9 cellular contexts compared by ENCODE assay signal in genomic region chr9:113582698-113583200, GRCh38.
A peak's percentile ranks its signal among the peaks of the same experiment; 100 is the strongest.
DNase-seq lines count a peak whose midpoint lies in the region; ATAC-seq and TF ChIP-seq lines count a peak whose summit lies in the region.
"Had no signal": no experiment of that assay in that cellular context is flagged by ENCODE, and none has a peak within 500 bp of the region (broad histone marks: within the 10 kb centered on the region; RNA-seq: fewer than 3 reads in every experiment).

No MANE protein-coding gene starts in this region.

- H3K4me2 ChIP-seq in KMS-11 = peak overlapping the region; percentile 90
- no peak overlapping the region for H3K4me2 ChIP-seq in mammary epithelial cell (ENCODE audit: insufficient read depth, low read depth, low read length)
- H3K4me2 ChIP-seq in mesendoderm (ENCODE audit: low read length) = no peak overlapping the region

- no peak overlapping the region for H4K8ac ChIP-seq in mesendoderm (ENCODE audit: low read depth, low read length)

- H3K27ac ChIP-seq in CD8-positive, alpha-beta T cell (ENCODE audit: low read depth, low read length) = peak overlapping the region; percentile 46
- H3K27ac ChIP-seq in KMS-11 = no peak overlapping the region
- peak overlapping the region; percentile 2 for H3K27ac ChIP-seq in mammary epithelial cell (ENCODE audit: insufficient read depth, low read depth, low read length)
- peak overlapping the region; percentile 94 for H3K27ac ChIP-seq in neutrophil
- H3K27ac ChIP-seq in mesendoderm (ENCODE audit: low read depth, low read length) = no peak overlapping the region

- H3K79me1 ChIP-seq in mesendoderm (ENCODE audit: low read length) = no peaks in the 10 kb centered on the region

- no peak for ATAC-seq in CD8-positive, alpha-beta T cell
- ATAC-seq in HG03175 (IDR thresholded peaks at IDR 0.05; ENCODE audit: unreplicated experiment) = no peak

- H2BK5ac ChIP-seq in mesendoderm (ENCODE audit: low read length) = no peak overlapping the region

- TF ChIP-seq CTCF in CD8-positive, alpha-beta T cell (IDR thresholded peaks at IDR 0.05) = no peak
- TF ChIP-seq CTCF in KMS-11 (conservative IDR thresholded peaks at IDR 0.05; ENCODE audit: low read depth, low read length) (no peak), mammary epithelial cell (conservative IDR thresholded peaks at IDR 0.05 in 1 of 2, IDR thresholded peaks at IDR 0.05 in 1 of 2; ENCODE audit: extremely low read depth in 1 of 2, insufficient read depth in 1 of 2, low read depth in 1 of 2, low read length in 2 of 2) (no peak), neutrophil (IDR thresholded peaks at IDR 0.05) (no peak)

- H3K4me3 Mint-ChIP-seq in CD8-positive, alpha-beta T cell = peak overlapping the region; percentile 43

- no peak overlapping the region for H3K4ac ChIP-seq in mesendoderm (ENCODE audit: low read depth, low read length)

- no peak for DNase-seq in CD8-positive, alpha-beta T cell
- DNase-seq in mammary epithelial cell (no peak), HAP-1 (ENCODE audit: low spot score in 2 of 2) (no peak), HUDEP-2 (lab: John Stamatoyannopoulos, UW; ENCODE audit: unreplicated experiment in 76 of 76) (no peak), mesendoderm (no peak)

- dilution Hi-C loops in mammary epithelial cell (cut with HindIII; ENCODE audit: low sequenced_read_pairs) = no loop called here

- H3K9me3 Mint-ChIP-seq in CD8-positive, alpha-beta T cell = no peaks in the 10 kb centered on the region

- H3K27me3 Mint-ChIP-seq in CD8-positive, alpha-beta T cell (ENCODE audit: low read depth) = no peaks in the 10 kb centered on the region

- in situ Hi-C loops in mammary epithelial cell (cut with MboI; ENCODE audit: low sequenced_read_pairs in 2 of 2) = no loop called here
- in situ Hi-C loops in HAP-1 (cut with MboI; ENCODE audit: low sequenced_read_pairs) = loop anchor here (10.0 kb wide), 1 partner anchor 308 kb away; the partner anchor contains the start of genes CDC26 and PRPF4

- no peak overlapping the region for H2BK15ac ChIP-seq in mesendoderm (replicated peaks; ENCODE audit: low read depth)

- H3K36me3 Mint-ChIP-seq in CD8-positive, alpha-beta T cell = peaks cover 40% of the 10 kb centered on the region

- CTCF ChIA-PET in CD8-positive, alpha-beta T cell (lab: Charles Lee) = interaction anchor here (0.9 to 15.1 kb wide), 15 partner anchors 9 to 308 kb away, joined by 3 to 267 read pairs (median 6); partner anchors contain the start of genes ALAD, CDC26 and PRPF4
- CTCF ChIA-PET in mammary epithelial cell (lab: Charles Lee; ENCODE audit: low non-redundant PET) = interaction anchor here (0.6 kb wide), 1 partner anchor 120 kb away, joined by 3 read pairs; no protein-coding TSS in a partner anchor

- no peak overlapping the region for H4K5ac ChIP-seq in mesendoderm (ENCODE audit: low read length)

- no peaks in the 10 kb centered on the region for H4K20me1 ChIP-seq in KMS-11 (ENCODE audit: insufficient read depth)
- H4K20me1 ChIP-seq in mammary epithelial cell (ENCODE audit: insufficient read depth, low read length) = no peaks in the 10 kb centered on the region

- H3K79me2 ChIP-seq in KMS-11 (ENCODE audit: insufficient read depth, low read depth) = no peaks in the 10 kb centered on the region
- H3K79me2 ChIP-seq in mammary epithelial cell (ENCODE audit: insufficient read depth, low read length) = peaks cover 66% of the 10 kb centered on the region
- H3K79me2 ChIP-seq in mesendoderm (ENCODE audit: control insufficient read depth, insufficient read depth, low read length) = no peaks in the 10 kb centered on the region

- H2BK120ac ChIP-seq in mesendoderm (ENCODE audit: low read depth, low read length) = no peak overlapping the region

- no peak overlapping the region for H3K23ac ChIP-seq in mesendoderm (ENCODE audit: low read length)

- intact Hi-C loops in CD8-positive, alpha-beta T cell (cut with DNase I, micrococcal nuclease) = loop anchor here (1.0 to 5.0 kb wide), 8 partner anchors 8 to 430 kb away; partner anchors contain the start of genes ALAD (in 2 of the 2), CDC26 (in 2 of the 2), PRPF4 (in 2 of the 2) and SLC31A2 (in 1 of the 2)
- intact Hi-C loops in mammary epithelial cell (cut with micrococcal nuclease) = loop anchor here (10.0 kb wide), 1 partner anchor 1212 kb away; no protein-coding TSS in a partner anchor

- no peaks in the 10 kb centered on the region for H3K27me3 ChIP-seq in CD8-positive, alpha-beta T cell (ENCODE audit: insufficient read depth, low read length)
- H3K27me3 ChIP-seq in KMS-11 (ENCODE audit: insufficient read depth, low read depth) (no peaks in the 10 kb centered on the region), mammary epithelial cell (ENCODE audit: insufficient read depth, low read length) (no peaks in the 10 kb centered on the region), neutrophil (no peaks in the 10 kb centered on the region), HAP-1 (ENCODE audit: low read depth) (no peaks in the 10 kb centered on the region), mesendoderm (ENCODE audit: insufficient read depth, low read length, poor library complexity) (no peaks in the 10 kb centered on the region)

- no TSS peak for BruUV-seq in mammary epithelial cell (replicated peaks; lab: Mats Ljungman, UMichigan)

- peak overlapping the region; percentile 94 for H3K27ac Mint-ChIP-seq in CD8-positive, alpha-beta T cell

- no peak overlapping the region for H3K56ac ChIP-seq in mesendoderm (ENCODE audit: low read length)

- H3K4me1 Mint-ChIP-seq in CD8-positive, alpha-beta T cell (ENCODE audit: low read depth) = peaks cover 79% of the 10 kb centered on the region

- no peaks in the 10 kb centered on the region for H3K9me3 ChIP-seq in CD8-positive, alpha-beta T cell (ENCODE audit: low read length)
- H3K9me3 ChIP-seq in mammary epithelial cell (replicated peaks; ENCODE audit: insufficient read depth, low read length) = no peaks in the 10 kb centered on the region
- no peaks in the 10 kb centered on the region for H3K9me3 ChIP-seq in neutrophil
- H3K9me3 ChIP-seq in HAP-1 = no peaks in the 10 kb centered on the region

- POLR2A ChIA-PET in CD8-positive, alpha-beta T cell (lab: Charles Lee) = interaction anchor here (1.7 to 2.3 kb wide), 3 partner anchors 57 to 181 kb away, joined by 7 to 9 read pairs (median 8); partner anchors contain the start of gene ALAD

- H3K9ac ChIP-seq in KMS-11 (no peak overlapping the region), mammary epithelial cell (ENCODE audit: insufficient read depth, low read length) (no peak overlapping the region), mesendoderm (ENCODE audit: low read length) (no peak overlapping the region)

- H2AFZ ChIP-seq in KMS-11 (ENCODE audit: low read depth) = no peak overlapping the region
- no peak overlapping the region for H2AFZ ChIP-seq in mammary epithelial cell (ENCODE audit: low read depth, low read length)

- H3K36me3 ChIP-seq in CD8-positive, alpha-beta T cell (ENCODE audit: insufficient read depth, low read length) = peaks cover 9% of the 10 kb centered on the region
- no peaks in the 10 kb centered on the region for H3K36me3 ChIP-seq in KMS-11 (ENCODE audit: insufficient read depth)
- H3K36me3 ChIP-seq in mammary epithelial cell (ENCODE audit: insufficient read depth, low read length) = peaks cover 14% of the 10 kb centered on the region
- H3K36me3 ChIP-seq in neutrophil = peaks cover 58% of the 10 kb centered on the region
- H3K36me3 ChIP-seq in HAP-1 (replicated peaks) = no peaks in the 10 kb centered on the region
- no peaks in the 10 kb centered on the region for H3K36me3 ChIP-seq in mesendoderm (ENCODE audit: control insufficient read depth, insufficient read depth, low read length)

- no peak overlapping the region for H3K4me3 ChIP-seq in CD8-positive, alpha-beta T cell (ENCODE audit: low read depth, low read length)
- H3K4me3 ChIP-seq in KMS-11 (IDR thresholded peaks at IDR 0.05; ENCODE audit: insufficient read depth, low read depth, low read length) (no peak overlapping the region), mammary epithelial cell (replicated peaks in 1 of 3; ENCODE audit: insufficient read depth in 1 of 3, low read depth in 2 of 3, low read length in 3 of 3) (no peak overlapping the region), neutrophil (ENCODE audit: low read depth in 1 of 2, low read length in 1 of 2) (no peak overlapping the region), HAP-1 (no peak overlapping the region), mesendoderm (ENCODE audit: low read length) (no peak overlapping the region)
- H3K4me3 ChIP-seq: skin epidermis had no signal

- no peak overlapping the region for H3K18ac ChIP-seq in mesendoderm (ENCODE audit: low read length)

- H3K4me1 ChIP-seq in CD8-positive, alpha-beta T cell (ENCODE audit: insufficient read depth, low read length) = peaks cover 47% of the 10 kb centered on the region
- H3K4me1 ChIP-seq in KMS-11 (ENCODE audit: low read depth, poor library complexity, severe bottlenecking) (peaks cover 63% of the 10 kb centered on the region), mammary epithelial cell (ENCODE audit: insufficient read depth, low read length) (peaks cover 77% of the 10 kb centered on the region), neutrophil (ENCODE audit: control insufficient read depth in 1 of 2, insufficient read depth in 1 of 2, low read depth in 1 of 2, low read length in 1 of 2) (peaks cover 50 to 58% of the 10 kb centered on the region in 2 experiments), HAP-1 (no peaks in the 10 kb centered on the region), mesendoderm (ENCODE audit: control insufficient read depth, low read depth, low read length) (no peaks in the 10 kb centered on the region)

- no peak overlapping the region for H2AK5ac ChIP-seq in mesendoderm (ENCODE audit: low read length)

- 62% methylated on average over 6 of the region's 6 CpGs for WGBS in mammary epithelial cell (ENCODE audit: low coverage, missing lambda C conversion rate)
- WGBS in mesendoderm (ENCODE audit: extremely low coverage, insufficient coverage, low lambda C conversion rate) = no CpG with 5 or more reads among the region's 6 CpGs

Comparison
In these comparisons a context has a peak if more than half of its experiments do, and no peak if none do; other contexts are left out.
1. H3K27ac ChIP-seq: peak in CD8-positive, alpha-beta T cell (single experiment), mammary epithelial cell (single experiment) and neutrophil (single experiment); none in KMS-11 (single experiment) and mesendoderm (single experiment).